In genomic region chr13:60163525-60164471, GRCh38 we compare ENCODE assay signal across 8 cellular contexts. TPM values are rescaled to one million over a fixed set of nuclear protein-coding genes. Genes with fewer than 3 reads are reported as not detected.
DNase-seq lines count a peak whose midpoint lies in the region; ATAC-seq lines count a peak whose summit lies in the region.

A gene with protein sequence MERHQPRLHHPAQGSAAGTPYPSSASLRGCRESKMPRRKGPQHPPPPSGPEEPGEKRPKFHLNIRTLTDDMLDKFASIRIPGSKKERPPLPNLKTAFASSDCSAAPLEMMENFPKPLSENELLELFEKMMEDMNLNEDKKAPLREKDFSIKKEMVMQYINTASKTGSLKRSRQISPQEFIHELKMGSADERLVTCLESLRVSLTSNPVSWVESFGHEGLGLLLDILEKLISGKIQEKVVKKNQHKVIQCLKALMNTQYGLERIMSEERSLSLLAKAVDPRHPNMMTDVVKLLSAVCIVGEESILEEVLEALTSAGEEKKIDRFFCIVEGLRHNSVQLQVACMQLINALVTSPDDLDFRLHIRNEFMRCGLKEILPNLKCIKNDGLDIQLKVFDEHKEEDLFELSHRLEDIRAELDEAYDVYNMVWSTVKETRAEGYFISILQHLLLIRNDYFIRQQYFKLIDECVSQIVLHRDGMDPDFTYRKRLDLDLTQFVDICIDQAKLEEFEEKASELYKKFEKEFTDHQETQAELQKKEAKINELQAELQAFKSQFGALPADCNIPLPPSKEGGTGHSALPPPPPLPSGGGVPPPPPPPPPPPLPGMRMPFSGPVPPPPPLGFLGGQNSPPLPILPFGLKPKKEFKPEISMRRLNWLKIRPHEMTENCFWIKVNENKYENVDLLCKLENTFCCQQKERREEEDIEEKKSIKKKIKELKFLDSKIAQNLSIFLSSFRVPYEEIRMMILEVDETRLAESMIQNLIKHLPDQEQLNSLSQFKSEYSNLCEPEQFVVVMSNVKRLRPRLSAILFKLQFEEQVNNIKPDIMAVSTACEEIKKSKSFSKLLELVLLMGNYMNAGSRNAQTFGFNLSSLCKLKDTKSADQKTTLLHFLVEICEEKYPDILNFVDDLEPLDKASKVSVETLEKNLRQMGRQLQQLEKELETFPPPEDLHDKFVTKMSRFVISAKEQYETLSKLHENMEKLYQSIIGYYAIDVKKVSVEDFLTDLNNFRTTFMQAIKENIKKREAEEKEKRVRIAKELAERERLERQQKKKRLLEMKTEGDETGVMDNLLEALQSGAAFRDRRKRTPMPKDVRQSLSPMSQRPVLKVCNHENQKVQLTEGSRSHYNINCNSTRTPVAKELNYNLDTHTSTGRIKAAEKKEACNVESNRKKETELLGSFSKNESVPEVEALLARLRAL (minus strand): TSS chr13:60163928. CDS start chr13:60163766, 162 bp downstream.

- DNase-seq in C1 segment of cervical spinal cord (lab: John Stamatoyannopoulos, UW) (peak; percentile 40 to 94 (median 90)), NCI-H748 (lab: John Stamatoyannopoulos, UW; ENCODE audit: unreplicated experiment) (peak; percentile 98), dedifferentiated amniotic fluid mesenchymal stem cell (ENCODE audit: extremely low spot score) (peak; percentile 94), left lobe of liver (ENCODE audit: low spot score) (peak; percentile 98)
- DNase-seq in activated CD4-positive, alpha-beta T cell treated with anti-CD3 and anti-CD28 coated beads, Interleukin-2, amount 50 U/mL, for 1 hour: peak; percentile 92
- peak; percentile 86 for DNase-seq in stimulated activated CD4-positive, alpha-beta T cell treated with anti-CD3 and anti-CD28 coated beads, Interleukin-2, amount 100 ng/mL, for 4 hours (ENCODE audit: low read depth)

- peak; percentile 97 for ATAC-seq in GM19351 (IDR thresholded peaks at IDR 0.05; ENCODE audit: unreplicated experiment)
- peak; percentile 100 for ATAC-seq in HG03521 (IDR thresholded peaks at IDR 0.05; ENCODE audit: unreplicated experiment)
- peak; percentile 99 for ATAC-seq in left lobe of liver

RNA-seq across cellular contexts. Expression of the gene that starts here (rescaled TPM):
- total RNA-seq in left lobe of liver: 0.15 TPM

Comparison
In these comparisons a context has a peak if more than half of its experiments do, and no peak if none do; other contexts are left out.
1. Peak in every context shown above with its lines: DNase-seq and ATAC-seq.
2. Peak in DNase-seq and ATAC-seq in left lobe of liver; RNA of the gene not detected or under 1 TPM.